8 cellular contexts compared by ENCODE assay signal in the genomic region with DNA sequence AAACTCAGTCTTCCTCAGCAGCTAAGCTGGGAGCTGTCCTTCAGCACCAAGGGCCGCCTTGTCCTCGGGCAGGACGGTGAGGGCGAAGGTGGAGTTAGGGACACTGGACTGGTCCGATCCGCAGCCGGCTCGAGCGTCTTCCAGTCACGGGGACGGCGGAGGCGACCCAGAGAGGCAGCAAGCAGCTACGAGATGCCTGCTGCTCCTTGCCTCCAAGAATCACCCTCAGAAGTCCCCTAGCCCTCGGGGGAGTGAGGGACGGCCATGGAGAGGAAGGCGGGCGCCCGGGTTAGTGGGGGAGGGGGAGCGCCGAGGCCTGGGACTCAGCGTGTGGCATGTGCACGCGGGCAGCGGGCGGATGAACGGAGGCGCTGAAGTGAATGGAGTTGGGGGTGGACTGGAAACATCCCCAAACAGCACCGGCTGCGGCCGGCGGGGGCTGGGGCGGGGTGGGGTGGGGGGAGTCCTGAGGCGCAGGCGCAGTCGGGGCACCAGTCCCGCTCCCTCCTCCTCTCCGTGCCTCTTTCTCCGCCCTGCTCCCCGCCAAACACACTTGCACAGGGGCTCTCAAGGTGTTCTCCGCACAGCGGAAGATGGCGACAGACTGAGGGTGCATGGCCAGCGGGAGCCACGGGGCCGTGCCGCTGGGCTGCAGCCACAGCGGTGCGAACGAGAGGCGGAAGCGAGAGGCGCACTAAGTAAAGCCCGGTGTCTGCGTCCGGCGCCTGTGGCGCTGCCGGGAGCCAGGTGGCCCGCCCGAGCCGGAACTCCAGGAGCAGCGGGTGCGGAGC. TPM values are rescaled to one million over a fixed set of nuclear protein-coding genes. Genes with fewer than 3 reads are reported as not detected.
DNase-seq lines count a peak whose midpoint lies in the region; ATAC-seq, FAIRE-seq and TF ChIP-seq lines count a peak whose summit lies in the region.

A gene (plus strand): TSS at position 492 of the 791 bp plus-strand sequence. CDS start 957 bp downstream, outside the sequence.

- CTCF ChIA-PET in PC-3 (lab: Charles Lee), result no interaction called here

- peak within 1 kb of the TSS in 3 of 4 donors; percentile 38 to 51 (median 42) for H3K4me3 Mint-ChIP-seq in CD4-positive, CD25-positive, alpha-beta regulatory T cell

- H3K79me2 ChIP-seq in PC-3 (ENCODE audit: low read length), result no peaks in the 10 kb centered on the region

- H3K9ac ChIP-seq in PC-3 (ENCODE audit: low read length), result no peak within 1 kb of the TSS
- H3K9ac ChIP-seq in skeletal muscle tissue (ENCODE audit: low read depth in 1 of 3, low read length in 3 of 3), result no peak within 1 kb of the TSS

- peaks cover 0 to 3% (median 0%) of the 10 kb centered on the region in 4 donors for H3K4me1 Mint-ChIP-seq in CD4-positive, CD25-positive, alpha-beta regulatory T cell

- peaks cover 0 to 3% (median 0%) of the 10 kb centered on the region in 7 donors for H3K9me3 Mint-ChIP-seq in CD4-positive, CD25-positive, alpha-beta regulatory T cell

- BruUV-seq in PC-3 (replicated peaks; lab: Mats Ljungman, UMichigan), result no TSS peak

- TF ChIP-seq CTCF in PC-3 (conservative IDR thresholded peaks at IDR 0.05; ENCODE audit: low read depth, low read length) (no peak), breast epithelium (IDR thresholded peaks at IDR 0.05) (no peak)

- no peaks in the 10 kb centered on the region for H3K9me3 ChIP-seq in CD4-positive, CD25-positive, alpha-beta regulatory T cell (ENCODE audit: control insufficient read depth in 2 of 2, low read length in 2 of 2)
- H3K9me3 ChIP-seq in PC-3 (ENCODE audit: low read length) (no peaks in the 10 kb centered on the region), breast epithelium (peaks cover 0 to 9% of the 10 kb centered on the region in 2 donors), skeletal muscle tissue (ENCODE audit: control insufficient read depth in 3 of 3, low read length in 3 of 3) (no peaks in the 10 kb centered on the region)

- peak in 1 of 3 donors; percentile 19 for DNase-seq in CD4-positive, CD25-positive, alpha-beta regulatory T cell
- peak; percentile 50 for DNase-seq in PC-3
- peak in 1 of 2 donors; percentile 54 for DNase-seq in breast epithelium (ENCODE audit: low spot score in 2 of 2)
- DNase-seq in iPS-NIHi11 (ENCODE audit: low spot score), result peak; percentile 67
- no peak for DNase-seq in H54 (ENCODE audit: insufficient read length, low spot score)

- H3K27ac Mint-ChIP-seq in CD4-positive, CD25-positive, alpha-beta regulatory T cell, result no peak within 1 kb of the TSS

- H4K20me1 ChIP-seq in PC-3 (ENCODE audit: low read length), result no peaks in the 10 kb centered on the region

- H3F3A ChIP-seq in PC-3 (ENCODE audit: low read length, unreplicated experiment), result no peaks in the 10 kb centered on the region

- TF ChIP-seq POLR2A in breast epithelium (IDR thresholded peaks at IDR 0.05) (no peak), H54 (IDR thresholded peaks at IDR 0.05; ENCODE audit: low read depth, low read length) (no peak)

- H3K27me3 ChIP-seq in CD4-positive, CD25-positive, alpha-beta regulatory T cell (ENCODE audit: control insufficient read depth, insufficient read depth, low read length), result peaks cover 4% of the 10 kb centered on the region
- H3K27me3 ChIP-seq in PC-3 (ENCODE audit: low read length) (peaks cover 24% of the 10 kb centered on the region), breast epithelium (peaks cover 4 to 72% of the 10 kb centered on the region in 2 donors), skeletal muscle tissue (ENCODE audit: control insufficient read depth in 3 of 3, insufficient read depth in 3 of 3, low read length in 3 of 3) (peaks cover 19 to 40% (median 23%) of the 10 kb centered on the region in 3 donors)

- H3K36me3 ChIP-seq in CD4-positive, CD25-positive, alpha-beta regulatory T cell (ENCODE audit: control insufficient read depth, insufficient read depth, low read length), result no peaks in the 10 kb centered on the region
- H3K36me3 ChIP-seq in PC-3 (ENCODE audit: low read depth, low read length), result no peaks in the 10 kb centered on the region
- H3K36me3 ChIP-seq in breast epithelium, result no peaks in the 10 kb centered on the region
- no peaks in the 10 kb centered on the region for H3K36me3 ChIP-seq in skeletal muscle tissue (ENCODE audit: control insufficient read depth in 3 of 3, insufficient read depth in 3 of 3, low read length in 3 of 3)

- H3K4me2 ChIP-seq in PC-3 (ENCODE audit: low read length), result 0 out of 2 replicates have a peak within 1 kb of the TSS, but pooled peaks have one; percentile 44

- no peak for FAIRE-seq in H54 (lab: Jason Lieb, UNC)

- H3K27ac ChIP-seq in CD4-positive, CD25-positive, alpha-beta regulatory T cell (ENCODE audit: insufficient read depth, low read length, poor library complexity, severe bottlenecking), result no peak within 1 kb of the TSS
- H3K27ac ChIP-seq in PC-3 (ENCODE audit: low read length) (no peak within 1 kb of the TSS), breast epithelium (no peak within 1 kb of the TSS), skeletal muscle tissue (ENCODE audit: low read depth, low read length) (no peak within 1 kb of the TSS)

- no peaks in the 10 kb centered on the region for H3K36me3 Mint-ChIP-seq in CD4-positive, CD25-positive, alpha-beta regulatory T cell

- ATAC-seq in CD4-positive, CD25-positive, alpha-beta regulatory T cell (ENCODE audit: low read depth in 2 of 2), result no peak
- peak; percentile 53 for ATAC-seq in HG03442 (IDR thresholded peaks at IDR 0.05; ENCODE audit: unreplicated experiment)
- ATAC-seq in PC-3, result peak; percentile 69
- no peak for ATAC-seq in HG02763 (IDR thresholded peaks at IDR 0.05; ENCODE audit: unreplicated experiment)

- no peaks in the 10 kb centered on the region for H3K9me2 ChIP-seq in PC-3 (replicated peaks; ENCODE audit: low read length)

- H3K4me3 ChIP-seq in CD4-positive, CD25-positive, alpha-beta regulatory T cell (ENCODE audit: low read depth, low read length), result no peak within 1 kb of the TSS
- H3K4me3 ChIP-seq in PC-3 (ENCODE audit: low read length) (no peak within 1 kb of the TSS), breast epithelium (peak within 1 kb of the TSS; percentile 44 to 70 (median 56)), skeletal muscle tissue (ENCODE audit: low read length in 3 of 3) (peak within 1 kb of the TSS; percentile 51 to 57 (median 52))

- H3K4me1 ChIP-seq in CD4-positive, CD25-positive, alpha-beta regulatory T cell (ENCODE audit: control insufficient read depth, insufficient read depth, low read length, poor library complexity, severe bottlenecking), result no peaks in the 10 kb centered on the region
- H3K4me1 ChIP-seq in PC-3 (ENCODE audit: insufficient read depth, low read length), result no peaks in the 10 kb centered on the region
- H3K4me1 ChIP-seq in breast epithelium, result peaks cover 0 to 3% of the 10 kb centered on the region in 2 donors
- peaks cover 0 to 10% (median 2%) of the 10 kb centered on the region in 3 donors for H3K4me1 ChIP-seq in skeletal muscle tissue (ENCODE audit: control insufficient read depth in 3 of 3, insufficient read depth in 3 of 3, low read length in 3 of 3)

- no peak within 1 kb of the TSS for H2AFZ ChIP-seq in PC-3 (ENCODE audit: low read length)

- intact Hi-C loops in PC-3 (cut with micrococcal nuclease) (no loop called here), breast epithelium (cut with DNase I; ENCODE audit: low total_unique reads) (no loop called here)

- peaks cover 13% of the 10 kb centered on the region for H3K27me3 Mint-ChIP-seq in CD4-positive, CD25-positive, alpha-beta regulatory T cell

- POLR2A ChIA-PET in PC-3 (lab: Charles Lee; ENCODE audit: unreplicated experiment), result no interaction called here

RNA-seq across cellular contexts. Expression of the gene that starts here (rescaled TPM):
- total RNA-seq in CD4-positive, CD25-positive, alpha-beta regulatory T cell, result not detected
- not detected for polyA plus RNA-seq in CD4-positive, CD25-positive, alpha-beta regulatory T cell
- total RNA-seq in PC-3 (2014; rRNA removed) (not detected in 2 replicates), breast epithelium (under 1 TPM in 2 of 3 donors, not detected in 1; 0.33 to 0.59 TPM), skeletal muscle tissue (not detected)

Comparison
In these comparisons a context has a peak if more than half of its experiments do, and no peak if none do; other contexts are left out.
1. Peak in DNase-seq, ATAC-seq and H3K4me2 ChIP-seq in PC-3; RNA of the gene not detected or under 1 TPM.
2. H3K4me3 ChIP-seq: peak in breast epithelium (3 of 3) and skeletal muscle tissue (3 of 3); none in CD4-positive, CD25-positive, alpha-beta regulatory T cell (single experiment) and PC-3 (single experiment).